Comparison of ENCODE assay signal across 2 cellular contexts in genomic region chr12:666766-667308, GRCh38.
TF ChIP-seq lines count a peak whose summit lies in the region.

No MANE protein-coding gene starts in this region.

TF ChIP-seq in SK-N-SH, 30 proteins besides CTCF, POLR2A, EP300 and RAD21:
- no peak for TF ChIP-seq FOXJ3 (CRISPR knock-in tag; IDR thresholded peaks at IDR 0.05)
- TF ChIP-seq YY1 (IDR thresholded peaks at IDR 0.05; ENCODE audit: low read depth) = no peak
- TF ChIP-seq GATA2 (CRISPR knock-in tag; IDR thresholded peaks at IDR 0.05) = no peak
- TF ChIP-seq NRF1 (IDR thresholded peaks at IDR 0.05; ENCODE audit: low read depth, low read length) = no peak
- TF ChIP-seq FOSL2 (IDR thresholded peaks at IDR 0.05; ENCODE audit: borderline replicate concordance, low read depth) = no peak
- no peak for TF ChIP-seq MAX (IDR thresholded peaks at IDR 0.05; ENCODE audit: low read depth)
- TF ChIP-seq TEAD4 (IDR thresholded peaks at IDR 0.05; ENCODE audit: borderline replicate concordance, insufficient read depth) = no peak
- TF ChIP-seq ZBTB33 (IDR thresholded peaks at IDR 0.05; ENCODE audit: borderline replicate concordance, low read depth) = no peak
- no peak for TF ChIP-seq SMC3 (IDR thresholded peaks at IDR 0.05; ENCODE audit: low read depth, low read length)
- TF ChIP-seq PBX3 (IDR thresholded peaks at IDR 0.05) = no peak
- TF ChIP-seq TCF12 (IDR thresholded peaks at IDR 0.05) = no peak
- TF ChIP-seq USF2 (IDR thresholded peaks at IDR 0.05; ENCODE audit: borderline replicate concordance, low read depth, low read length) = no peak
- no peak for TF ChIP-seq RCOR1 (IDR thresholded peaks at IDR 0.05; ENCODE audit: low read length)
- TF ChIP-seq CHD2 (IDR thresholded peaks at IDR 0.05; ENCODE audit: low read length, partially characterized antibody) = no peak

TF ChIP-seq in H1, 55 proteins besides CTCF, POLR2A, EP300 and RAD21:
- TF ChIP-seq ZNF274 (IDR thresholded peaks at IDR 0.05; ENCODE audit: borderline replicate concordance, extremely low read depth, low read length) (no peak), TAF7 (optimal IDR thresholded peaks at IDR 0.05; ENCODE audit: borderline replicate concordance, low read depth, low read length) (no peak), HDAC6 (IDR thresholded peaks at IDR 0.05; ENCODE audit: low read depth, low read length) (no peak), SAP30 (IDR thresholded peaks at IDR 0.05; ENCODE audit: insufficient read depth, insufficient replicate concordance, low read length) (no peak), SP2 (IDR thresholded peaks at IDR 0.05; ENCODE audit: low read length) (no peak), CEBPB (IDR thresholded peaks at IDR 0.05; ENCODE audit: low read depth, low read length) (no peak), ASH2L (IDR thresholded peaks at IDR 0.05; ENCODE audit: low read length) (no peak), POU5F1 (IDR thresholded peaks at IDR 0.05; ENCODE audit: low read depth, low read length) (no peak), ATF3 (IDR thresholded peaks at IDR 0.05; ENCODE audit: insufficient read depth, low read depth, low read length) (no peak), NANOG (IDR thresholded peaks at IDR 0.05; ENCODE audit: insufficient read depth, low read depth, low read length, poor library complexity, severe bottlenecking) (no peak), FOSL1 (IDR thresholded peaks at IDR 0.05; ENCODE audit: insufficient read depth, low read depth, low read length) (no peak), NRF1 (IDR thresholded peaks at IDR 0.05; ENCODE audit: low read depth, low read length) (no peak), CREB1 (IDR thresholded peaks at IDR 0.05) (no peak), JUN (IDR thresholded peaks at IDR 0.05; ENCODE audit: low read depth, low read length) (no peak), PHF8 (conservative IDR thresholded peaks at IDR 0.05; ENCODE audit: low read depth, low read length) (no peak), SRF (IDR thresholded peaks at IDR 0.05; ENCODE audit: low read depth, low read length) (no peak), E2F6 (IDR thresholded peaks at IDR 0.05) (no peak)
